ENCODE assay signal across 1 cellular context in the genomic region with DNA sequence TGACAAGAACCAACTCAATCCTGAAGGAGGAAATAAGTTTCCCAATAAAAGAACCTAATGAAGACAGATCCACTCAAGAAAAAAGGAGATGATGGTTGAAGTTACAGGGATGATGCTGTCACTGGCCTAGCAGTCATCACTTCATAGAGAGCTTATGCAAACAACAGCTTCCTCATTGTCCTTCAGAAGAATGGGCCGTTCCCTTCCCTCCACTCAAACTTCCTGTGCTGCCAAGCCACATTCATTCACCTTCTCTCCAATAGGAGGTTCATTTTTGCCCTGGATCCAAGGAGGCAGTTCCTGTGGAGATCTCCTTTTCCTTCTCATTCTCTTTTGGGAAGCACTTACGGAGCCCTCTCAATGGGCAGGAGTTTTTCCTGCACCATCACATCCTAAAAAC.
TF ChIP-seq lines count a peak whose summit lies in the region.

No MANE protein-coding gene starts in this region.

TF ChIP-seq in GM23338, 12 proteins besides CTCF, POLR2A, EP300 and RAD21 (continued from another document):
- TF ChIP-seq, protein P1, sequence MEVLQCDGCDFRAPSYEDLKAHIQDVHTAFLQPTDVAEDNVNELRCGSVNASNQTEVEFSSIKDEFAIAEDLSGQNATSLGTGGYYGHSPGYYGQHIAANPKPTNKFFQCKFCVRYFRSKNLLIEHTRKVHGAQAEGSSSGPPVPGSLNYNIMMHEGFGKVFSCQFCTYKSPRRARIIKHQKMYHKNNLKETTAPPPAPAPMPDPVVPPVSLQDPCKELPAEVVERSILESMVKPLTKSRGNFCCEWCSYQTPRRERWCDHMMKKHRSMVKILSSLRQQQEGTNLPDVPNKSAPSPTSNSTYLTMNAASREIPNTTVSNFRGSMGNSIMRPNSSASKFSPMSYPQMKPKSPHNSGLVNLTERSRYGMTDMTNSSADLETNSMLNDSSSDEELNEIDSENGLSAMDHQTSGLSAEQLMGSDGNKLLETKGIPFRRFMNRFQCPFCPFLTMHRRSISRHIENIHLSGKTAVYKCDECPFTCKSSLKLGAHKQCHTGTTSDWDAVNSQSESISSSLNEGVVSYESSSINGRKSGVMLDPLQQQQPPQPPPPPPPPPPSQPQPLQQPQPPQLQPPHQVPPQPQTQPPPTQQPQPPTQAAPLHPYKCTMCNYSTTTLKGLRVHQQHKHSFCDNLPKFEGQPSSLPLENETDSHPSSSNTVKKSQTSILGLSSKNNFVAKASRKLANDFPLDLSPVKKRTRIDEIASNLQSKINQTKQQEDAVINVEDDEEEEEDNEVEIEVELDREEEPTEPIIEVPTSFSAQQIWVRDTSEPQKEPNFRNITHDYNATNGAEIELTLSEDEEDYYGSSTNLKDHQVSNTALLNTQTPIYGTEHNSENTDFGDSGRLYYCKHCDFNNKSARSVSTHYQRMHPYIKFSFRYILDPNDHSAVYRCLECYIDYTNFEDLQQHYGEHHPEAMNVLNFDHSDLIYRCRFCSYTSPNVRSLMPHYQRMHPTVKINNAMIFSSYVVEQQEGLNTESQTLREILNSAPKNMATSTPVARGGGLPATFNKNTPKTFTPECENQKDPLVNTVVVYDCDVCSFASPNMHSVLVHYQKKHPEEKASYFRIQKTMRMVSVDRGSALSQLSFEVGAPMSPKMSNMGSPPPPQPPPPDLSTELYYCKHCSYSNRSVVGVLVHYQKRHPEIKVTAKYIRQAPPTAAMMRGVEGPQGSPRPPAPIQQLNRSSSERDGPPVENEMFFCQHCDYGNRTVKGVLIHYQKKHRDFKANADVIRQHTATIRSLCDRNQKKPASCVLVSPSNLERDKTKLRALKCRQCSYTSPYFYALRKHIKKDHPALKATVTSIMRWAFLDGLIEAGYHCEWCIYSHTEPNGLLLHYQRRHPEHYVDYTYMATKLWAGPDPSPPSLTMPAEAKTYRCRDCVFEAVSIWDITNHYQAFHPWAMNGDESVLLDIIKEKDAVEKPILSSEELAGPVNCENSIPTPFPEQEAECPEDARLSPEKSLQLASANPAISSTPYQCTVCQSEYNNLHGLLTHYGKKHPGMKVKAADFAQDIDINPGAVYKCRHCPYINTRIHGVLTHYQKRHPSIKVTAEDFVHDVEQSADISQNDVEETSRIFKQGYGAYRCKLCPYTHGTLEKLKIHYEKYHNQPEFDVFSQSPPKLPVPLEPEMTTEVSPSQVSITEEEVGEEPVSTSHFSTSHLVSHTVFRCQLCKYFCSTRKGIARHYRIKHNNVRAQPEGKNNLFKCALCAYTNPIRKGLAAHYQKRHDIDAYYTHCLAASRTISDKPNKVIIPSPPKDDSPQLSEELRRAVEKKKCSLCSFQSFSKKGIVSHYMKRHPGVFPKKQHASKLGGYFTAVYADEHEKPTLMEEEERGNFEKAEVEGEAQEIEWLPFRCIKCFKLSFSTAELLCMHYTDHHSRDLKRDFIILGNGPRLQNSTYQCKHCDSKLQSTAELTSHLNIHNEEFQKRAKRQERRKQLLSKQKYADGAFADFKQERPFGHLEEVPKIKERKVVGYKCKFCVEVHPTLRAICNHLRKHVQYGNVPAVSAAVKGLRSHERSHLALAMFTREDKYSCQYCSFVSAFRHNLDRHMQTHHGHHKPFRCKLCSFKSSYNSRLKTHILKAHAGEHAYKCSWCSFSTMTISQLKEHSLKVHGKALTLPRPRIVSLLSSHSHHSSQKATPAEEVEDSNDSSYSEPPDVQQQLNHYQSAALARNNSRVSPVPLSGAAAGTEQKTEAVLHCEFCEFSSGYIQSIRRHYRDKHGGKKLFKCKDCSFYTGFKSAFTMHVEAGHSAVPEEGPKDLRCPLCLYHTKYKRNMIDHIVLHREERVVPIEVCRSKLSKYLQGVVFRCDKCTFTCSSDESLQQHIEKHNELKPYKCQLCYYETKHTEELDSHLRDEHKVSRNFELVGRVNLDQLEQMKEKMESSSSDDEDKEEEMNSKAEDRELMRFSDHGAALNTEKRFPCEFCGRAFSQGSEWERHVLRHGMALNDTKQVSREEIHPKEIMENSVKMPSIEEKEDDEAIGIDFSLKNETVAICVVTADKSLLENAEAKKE (CRISPR knock-in tag; IDR thresholded peaks at IDR 0.05) = no peak
